Comparison of ENCODE assay signal across 8 cellular contexts in the genomic region with DNA sequence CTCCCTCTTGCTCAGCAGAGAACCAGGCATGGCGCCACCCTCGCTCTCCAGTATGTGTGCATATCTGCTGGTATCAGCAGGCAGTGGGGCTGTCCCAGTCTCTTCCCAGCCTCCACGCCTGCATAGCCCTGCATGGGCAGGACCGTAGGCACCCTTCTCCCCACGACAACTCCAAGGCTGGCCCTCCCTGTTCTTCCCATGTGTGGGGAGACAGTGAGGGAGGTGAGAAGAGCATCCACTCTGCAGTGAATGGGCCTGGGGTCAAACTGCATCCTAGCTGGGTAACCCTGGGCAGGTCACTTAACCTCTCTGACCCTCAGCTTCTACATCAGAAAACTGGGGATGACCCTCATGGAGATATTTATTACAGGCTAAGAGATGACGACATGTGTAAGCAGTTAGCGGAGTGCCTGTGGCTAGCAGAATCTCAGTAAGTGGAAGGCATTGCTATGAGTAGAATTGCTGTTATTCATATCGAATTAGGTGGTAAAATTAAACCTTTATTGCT. TPM values are rescaled to one million over a fixed set of nuclear protein-coding genes. Genes with fewer than 3 reads are reported as not detected.
DNase-seq lines count a peak whose midpoint lies in the region; ATAC-seq and TF ChIP-seq lines count a peak whose summit lies in the region.
"Had no signal": no experiment of that assay in that cellular context is flagged by ENCODE, and none has a peak within 500 bp of the region (broad histone marks: within the 10 kb centered on the region; RNA-seq: fewer than 3 reads in every experiment).

No MANE protein-coding gene starts in this region.

- H3K9me3 ChIP-seq in endodermal cell (ENCODE audit: control insufficient read depth, low read length) (peaks cover 15% of the 10 kb centered on the region), thoracic aorta (no peaks in the 10 kb centered on the region)

- H3K36me3 ChIP-seq in endodermal cell (ENCODE audit: control insufficient read depth, insufficient read depth, low read length) = peaks cover 17% of the 10 kb centered on the region
- no peaks in the 10 kb centered on the region for H3K36me3 ChIP-seq in thoracic aorta

- H3K9ac ChIP-seq in endodermal cell (ENCODE audit: extremely low read depth, low read length, poor library complexity, severe bottlenecking) = no peak overlapping the region

- H3K9me3 Mint-ChIP-seq in endodermal cell (peaks cover 11% of the 10 kb centered on the region), glutamatergic neuron (ENCODE audit: unreplicated experiment) (peaks cover 2% of the 10 kb centered on the region)

- DNase-seq in endodermal cell (peak; percentile 37), thoracic aorta (ENCODE audit: low spot score) (no peak), glutamatergic neuron (no peak)
- no peak for DNase-seq in activated CD8-positive, alpha-beta memory T cell treated with anti-CD3 and anti-CD28 coated beads, Interleukin-2, amount 50 U/mL, for 4 hours

- peak; percentile 32 for ATAC-seq in GM19455 (IDR thresholded peaks at IDR 0.05; ENCODE audit: unreplicated experiment)
- ATAC-seq in HG03159 (IDR thresholded peaks at IDR 0.05; ENCODE audit: unreplicated experiment) = peak; percentile 39
- ATAC-seq in thoracic aorta (ENCODE audit: insufficient number of reproducible peaks, low FRiP score, low read depth) = no peak
- no peak for ATAC-seq in esophagus mucosa

- peaks cover 17% of the 10 kb centered on the region for H3K4me1 ChIP-seq in endodermal cell (ENCODE audit: control insufficient read depth, insufficient read depth, low read length)
- peaks cover 46 to 62% of the 10 kb centered on the region in 2 donors for H3K4me1 ChIP-seq in thoracic aorta (ENCODE audit: control insufficient read depth in 1 of 2, low read depth in 2 of 2)

- peaks cover 9% of the 10 kb centered on the region for H3K36me3 Mint-ChIP-seq in endodermal cell (ENCODE audit: low read depth)
- H3K36me3 Mint-ChIP-seq in glutamatergic neuron (ENCODE audit: unreplicated experiment) = no peaks in the 10 kb centered on the region

- 96% methylated on average over 3 to 8 of the region's 8 CpGs for WGBS in endodermal cell (ENCODE audit: insufficient coverage in 1 of 2, insufficient read length in 1 of 2), 2 experiments

- H3K4me1 Mint-ChIP-seq in endodermal cell (peaks cover 52% of the 10 kb centered on the region), glutamatergic neuron (ENCODE audit: low read depth, unreplicated experiment) (peaks cover 7% of the 10 kb centered on the region)

- H3K27me3 ChIP-seq in endodermal cell (ENCODE audit: control insufficient read depth, insufficient read depth, low read length, poor library complexity, severe bottlenecking) (no peaks in the 10 kb centered on the region), thoracic aorta (replicated peaks; ENCODE audit: insufficient read depth) (no peaks in the 10 kb centered on the region)

- no peak for TF ChIP-seq CTCF in endodermal cell (conservative IDR thresholded peaks at IDR 0.05)
- TF ChIP-seq CTCF in thoracic aorta (IDR thresholded peaks at IDR 0.05) = no peak
- no peak for TF ChIP-seq CTCF in glutamatergic neuron (IDR thresholded peaks at IDR 0.05; ENCODE audit: partially characterized antibody, unreplicated experiment)

- H3K4me3 ChIP-seq in endodermal cell (ENCODE audit: low read length) = no peak overlapping the region
- peak overlapping the region; percentile 24 for H3K4me3 ChIP-seq in thoracic aorta

- H3K27ac Mint-ChIP-seq in endodermal cell (no peak overlapping the region), glutamatergic neuron (ENCODE audit: unreplicated experiment) (no peak overlapping the region)

- H3K27me3 Mint-ChIP-seq in endodermal cell (ENCODE audit: insufficient read depth) (peaks cover under 1% of the 10 kb centered on the region), glutamatergic neuron (ENCODE audit: unreplicated experiment) (no peaks in the 10 kb centered on the region)

- no peak overlapping the region for H3K4me3 Mint-ChIP-seq in endodermal cell
- no peak overlapping the region for H3K4me3 Mint-ChIP-seq in glutamatergic neuron (ENCODE audit: unreplicated experiment)

- peak overlapping the region; percentile 89 for H3K27ac ChIP-seq in endodermal cell (ENCODE audit: low read depth, low read length)
- peak overlapping the region; percentile 80 to 89 for H3K27ac ChIP-seq in thoracic aorta

RNA-seq across cellular contexts. Expression of gene SSUH2, which starts 13.3 kb away (rescaled TPM):
- total RNA-seq in endodermal cell (1 to 10 TPM; 5.3 to 7.9 TPM), thoracic aorta (under 1 TPM in 1 of 2 donors, not detected in 1; 0.14 TPM), glutamatergic neuron (ENCODE audit: unreplicated experiment) (0.66 TPM), esophagus mucosa (0.36 TPM)
- polyA plus RNA-seq in endodermal cell (2013, experiment 1 of 2) = 19.1 TPM
- polyA plus RNA-seq in endodermal cell (2013, experiment 2 of 2) = 22.6 TPM
- total RNA-seq: pulmonary artery endothelial cell had no signal

Comparison
In these comparisons a context has a peak if more than half of its experiments do, and no peak if none do; other contexts are left out.
1. ATAC-seq: peak in GM19455 (single experiment) and HG03159 (single experiment); none in thoracic aorta (single experiment) and esophagus mucosa (single experiment).